In genomic region chr1:197911857-197912696, GRCh38 we compare ENCODE assay signal across 10 cellular contexts. TPM values are rescaled to one million over a fixed set of nuclear protein-coding genes. Genes with fewer than 3 reads are reported as not detected.
DNase-seq lines count a peak whose midpoint lies in the region; ATAC-seq and TF ChIP-seq lines count a peak whose summit lies in the region.
"Had no signal": no experiment of that assay in that cellular context is flagged by ENCODE, and none has a peak within 500 bp of the region (broad histone marks: within the 10 kb centered on the region; RNA-seq: fewer than 3 reads in every experiment).

No MANE protein-coding gene starts in this region.

- H3K27ac ChIP-seq in CD8-positive, alpha-beta memory T cell (ENCODE audit: low read depth, low read length), result no peak overlapping the region
- no peak overlapping the region for H3K27ac ChIP-seq in ascending aorta

- H3K27me3 Mint-ChIP-seq in CD8-positive, alpha-beta memory T cell, result peaks cover 89 to 98% of the 10 kb centered on the region in 2 donors

- H3K4me3 Mint-ChIP-seq in CD8-positive, alpha-beta memory T cell, result peak overlapping the region; percentile 29 to 91 (median 85)

- DNase-seq in CD8-positive, alpha-beta memory T cell, result no peak
- DNase-seq in HuH-7 (ENCODE audit: low spot score) (peak; percentile 55), ascending aorta (ENCODE audit: low spot score in 2 of 2) (no peak), mucosa of descending colon (peak in 2 of 3 donors; percentile 31 to 38), HEK293T (ENCODE audit: extremely low spot score) (no peak), SIG-M5 treated with dmso at 0.1 percent for 504 hours (lab: John Stamatoyannopoulos, UW; ENCODE audit: unreplicated experiment) (no peak)
- DNase-seq: KBM-7 had no signal

- H3K4me1 ChIP-seq in CD8-positive, alpha-beta memory T cell (ENCODE audit: insufficient read depth, low read length), result peaks cover 75% of the 10 kb centered on the region
- H3K4me1 ChIP-seq in ascending aorta (peaks cover 0 to 20% of the 10 kb centered on the region in 2 donors), mucosa of descending colon (ENCODE audit: low read depth) (peaks cover 32% of the 10 kb centered on the region)

- no peak for TF ChIP-seq CTCF in ascending aorta (IDR thresholded peaks at IDR 0.05)
- TF ChIP-seq CTCF in mucosa of descending colon (IDR thresholded peaks at IDR 0.05), result no peak

- no peak overlapping the region for H3K4me3 ChIP-seq in CD8-positive, alpha-beta memory T cell (ENCODE audit: low read length)
- H3K4me3 ChIP-seq in ascending aorta (peak overlapping the region; percentile 5 to 27), mucosa of descending colon (no peak overlapping the region)

- ATAC-seq in mucosa of descending colon (peak; percentile 17), GM21367 (IDR thresholded peaks at IDR 0.05; ENCODE audit: unreplicated experiment) (no peak), HG03442 (IDR thresholded peaks at IDR 0.05; ENCODE audit: unreplicated experiment) (no peak)

- H3K27me3 ChIP-seq in CD8-positive, alpha-beta memory T cell (ENCODE audit: insufficient read depth, low read length, poor library complexity, severe bottlenecking), result peaks cover 95% of the 10 kb centered on the region
- peaks cover 22% of the 10 kb centered on the region for H3K27me3 ChIP-seq in ascending aorta

- no peaks in the 10 kb centered on the region for H3K9me3 ChIP-seq in CD8-positive, alpha-beta memory T cell (ENCODE audit: low read length)
- H3K9me3 ChIP-seq in ascending aorta (no peaks in the 10 kb centered on the region), mucosa of descending colon (no peaks in the 10 kb centered on the region)

- H3K36me3 ChIP-seq in CD8-positive, alpha-beta memory T cell (ENCODE audit: insufficient read depth, low read length), result no peaks in the 10 kb centered on the region
- H3K36me3 ChIP-seq in ascending aorta (no peaks in the 10 kb centered on the region), mucosa of descending colon (ENCODE audit: low read depth) (no peaks in the 10 kb centered on the region)

- peaks cover 54 to 83% (median 71%) of the 10 kb centered on the region in 3 donors for H3K4me1 Mint-ChIP-seq in CD8-positive, alpha-beta memory T cell

- CTCF ChIA-PET in CD8-positive, alpha-beta memory T cell (lab: Charles Lee), result interaction anchor here (1.2 to 2.5 kb wide), 2 partner anchors 12 kb away, joined by 3 to 11 read pairs; no protein-coding TSS in a partner anchor
- CTCF ChIA-PET in HEK293T (lab: Yijun Ruan, JAX), result no interaction called here

- intact Hi-C loops in ascending aorta (cut with DNase I) (no loop called here), mucosa of descending colon (cut with DNase I, micrococcal nuclease) (no loop called here)

- peaks cover 0 to 6% (median 0%) of the 10 kb centered on the region in 5 donors for H3K9me3 Mint-ChIP-seq in CD8-positive, alpha-beta memory T cell

- POLR2A ChIA-PET in CD8-positive, alpha-beta memory T cell (lab: Charles Lee), result interaction anchor here (1.3 kb wide), 1 partner anchor 9 kb away, joined by 3 read pairs; the partner anchor contains the start of gene C1orf53
- POLR2A ChIA-PET in HEK293T (lab: Yijun Ruan, JAX), result interaction anchor here (1.0 kb wide), 1 partner anchor 9 kb away, joined by 3 read pairs; no protein-coding TSS in a partner anchor

- H3K27ac Mint-ChIP-seq in CD8-positive, alpha-beta memory T cell, result peak overlapping the region in 1 of 8 donors; percentile 78

- H3K36me3 Mint-ChIP-seq in CD8-positive, alpha-beta memory T cell, result no peaks in the 10 kb centered on the region

TF ChIP-seq in HEK293T, 16 proteins besides CTCF, POLR2A, EP300 and RAD21:
- TF ChIP-seq, protein P1, sequence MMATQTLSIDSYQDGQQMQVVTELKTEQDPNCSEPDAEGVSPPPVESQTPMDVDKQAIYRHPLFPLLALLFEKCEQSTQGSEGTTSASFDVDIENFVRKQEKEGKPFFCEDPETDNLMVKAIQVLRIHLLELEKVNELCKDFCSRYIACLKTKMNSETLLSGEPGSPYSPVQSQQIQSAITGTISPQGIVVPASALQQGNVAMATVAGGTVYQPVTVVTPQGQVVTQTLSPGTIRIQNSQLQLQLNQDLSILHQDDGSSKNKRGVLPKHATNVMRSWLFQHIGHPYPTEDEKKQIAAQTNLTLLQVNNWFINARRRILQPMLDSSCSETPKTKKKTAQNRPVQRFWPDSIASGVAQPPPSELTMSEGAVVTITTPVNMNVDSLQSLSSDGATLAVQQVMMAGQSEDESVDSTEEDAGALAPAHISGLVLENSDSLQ (IDR thresholded peaks at IDR 0.05), result no peak
- TF ChIP-seq SUZ12 (IDR thresholded peaks at IDR 0.05) (no peak), NFRKB (IDR thresholded peaks at IDR 0.05) (no peak), ELF4 (IDR thresholded peaks at IDR 0.05) (no peak), ZNF384 (IDR thresholded peaks at IDR 0.05) (no peak), BHLHE40 (IDR thresholded peaks at IDR 0.05; ENCODE audit: borderline replicate concordance) (no peak), FOXM1 (IDR thresholded peaks at IDR 0.05; ENCODE audit: borderline replicate concordance) (no peak), LEF1 (IDR thresholded peaks at IDR 0.05; ENCODE audit: borderline replicate concordance) (no peak)

RNA-seq across cellular contexts. Expression of gene LHX9, which starts 5.1 kb away (rescaled TPM):
- total RNA-seq in CD8-positive, alpha-beta memory T cell, result under 1 TPM in 1 of 2 experiments, not detected in 1; 0.07 TPM
- not detected for polyA plus RNA-seq in CD8-positive, alpha-beta memory T cell
- total RNA-seq in ascending aorta, result not detected
- under 1 TPM in 1 of 3 donors, not detected in 2; 0.19 TPM for total RNA-seq in mucosa of descending colon
- total RNA-seq: glomerular endothelial cell had no signal

RNA-seq across cellular contexts. Expression of gene C1orf53, which starts 9.6 kb away (rescaled TPM):
- 1 to 10 TPM; 2.9 TPM for total RNA-seq in CD8-positive, alpha-beta memory T cell
- polyA plus RNA-seq in CD8-positive, alpha-beta memory T cell, result not detected
- not detected for total RNA-seq in ascending aorta
- total RNA-seq in mucosa of descending colon, result 1 to 10 TPM; 1.1 to 6.8 (median 4.1) TPM

Comparison
In these comparisons a context has a peak if more than half of its experiments do, and no peak if none do; other contexts are left out.
1. DNase-seq: peak in HuH-7 (single experiment) and mucosa of descending colon (2 of 3); none in CD8-positive, alpha-beta memory T cell (0 of 5), ascending aorta (0 of 2), HEK293T (single experiment) and SIG-M5 treated with dmso at 0.1 percent for 504 hours (single experiment).
2. H3K4me3 ChIP-seq: peak in ascending aorta (2 of 2); none in CD8-positive, alpha-beta memory T cell (single experiment) and mucosa of descending colon (single experiment).